Comparison of ENCODE assay signal across 1 cellular context in the genomic region with DNA sequence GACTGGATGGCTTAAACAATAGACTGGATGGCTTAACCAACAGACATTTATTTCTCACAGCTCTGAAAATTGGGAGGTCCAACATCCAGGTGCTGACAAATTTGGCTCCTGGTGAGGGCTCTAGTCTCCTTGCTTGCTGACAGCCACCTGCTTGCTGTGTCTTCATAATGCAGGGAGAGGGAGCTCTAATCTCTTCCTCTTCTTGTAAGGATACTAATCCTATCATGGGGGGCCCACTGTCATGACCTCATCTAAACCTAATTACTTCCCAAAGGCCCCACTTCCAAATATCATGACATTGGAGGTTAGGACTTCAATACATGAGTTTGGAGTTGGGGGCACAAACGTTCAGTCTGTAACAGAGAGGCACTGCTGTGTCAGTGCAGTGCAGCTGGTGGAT.
TF ChIP-seq lines count a peak whose summit lies in the region.

No MANE protein-coding gene starts in this region.

TF ChIP-seq in WTC11, 78 proteins besides CTCF, POLR2A, EP300 and RAD21 (continued from another document):
- TF ChIP-seq, protein P1, sequence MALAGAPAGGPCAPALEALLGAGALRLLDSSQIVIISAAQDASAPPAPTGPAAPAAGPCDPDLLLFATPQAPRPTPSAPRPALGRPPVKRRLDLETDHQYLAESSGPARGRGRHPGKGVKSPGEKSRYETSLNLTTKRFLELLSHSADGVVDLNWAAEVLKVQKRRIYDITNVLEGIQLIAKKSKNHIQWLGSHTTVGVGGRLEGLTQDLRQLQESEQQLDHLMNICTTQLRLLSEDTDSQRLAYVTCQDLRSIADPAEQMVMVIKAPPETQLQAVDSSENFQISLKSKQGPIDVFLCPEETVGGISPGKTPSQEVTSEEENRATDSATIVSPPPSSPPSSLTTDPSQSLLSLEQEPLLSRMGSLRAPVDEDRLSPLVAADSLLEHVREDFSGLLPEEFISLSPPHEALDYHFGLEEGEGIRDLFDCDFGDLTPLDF (CRISPR knock-in tag; IDR thresholded peaks at IDR 0.05): no peak
- TF ChIP-seq ZNF138 (CRISPR knock-in tag; conservative IDR thresholded peaks at IDR 0.05) (no peak), SMAD4 (CRISPR knock-in tag; IDR thresholded peaks at IDR 0.05) (no peak)
